10 cellular contexts compared by ENCODE assay signal in the genomic region with DNA sequence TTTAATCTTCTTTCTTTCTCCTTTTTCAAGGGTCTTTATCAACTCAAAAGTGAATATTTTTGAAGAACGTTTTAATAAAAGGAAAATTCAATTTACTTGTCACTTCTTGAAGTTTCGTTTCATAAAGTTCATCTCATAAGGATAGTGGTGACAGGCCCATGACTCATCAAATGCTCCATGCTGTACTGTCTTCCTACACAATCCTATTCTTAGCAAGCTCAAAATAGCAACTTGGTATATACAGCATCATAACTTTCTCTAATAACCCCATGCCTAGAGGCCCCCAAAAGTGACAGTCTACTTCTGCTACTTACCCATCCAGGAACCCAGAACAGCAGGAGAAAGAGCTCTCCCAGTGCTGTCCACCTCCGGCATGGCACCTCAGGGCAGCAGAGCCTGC. TPM values are rescaled to one million over a fixed set of nuclear protein-coding genes. Genes with fewer than 3 reads are reported as not detected.
DNase-seq lines count a peak whose midpoint lies in the region; ATAC-seq lines count a peak whose summit lies in the region.
"Had no signal": no experiment of that assay in that cellular context is flagged by ENCODE, and none has a peak within 500 bp of the region (broad histone marks: within the 10 kb centered on the region; RNA-seq: fewer than 3 reads in every experiment).

No MANE protein-coding gene starts in this region.

- H3K4me1 Mint-ChIP-seq in activated naive CD8-positive, alpha-beta T cell treated with anti-CD3 and anti-CD28 coated beads, Interleukin-2, amount 10 ng/mL, durations not matched to agents 7 days and 5 days = peaks cover 8% of the 10 kb centered on the region

- ATAC-seq in GM18870 (IDR thresholded peaks at IDR 0.05; ENCODE audit: unreplicated experiment) (peak; percentile 59), HG03442 (IDR thresholded peaks at IDR 0.05; ENCODE audit: unreplicated experiment) (peak; percentile 85)
- peak; percentile 45 for ATAC-seq in activated naive CD8-positive, alpha-beta T cell treated with anti-CD3 and anti-CD28 coated beads, Interleukin-2, amount 10 ng/mL, durations not matched to agents 7 days and 5 days (ENCODE audit: low read depth)

- DNase-seq in activated naive CD8-positive, alpha-beta T cell treated with anti-CD3 and anti-CD28 coated beads, Interleukin-2, amount 10 ng/mL, durations not matched to agents 7 days and 5 days = no peak
- peak; percentile 41 to 56 for DNase-seq in stimulated activated CD4-positive, alpha-beta T cell treated with anti-CD3 and anti-CD28 coated beads, Interleukin-2, amount 100 ng/mL, for 24 hours
- DNase-seq in GDM1 (lab: John Stamatoyannopoulos, UW) (no peak), NCI-H510A treated with DMSO at 0.1 percent for 48 hours (lab: John Stamatoyannopoulos, UW) (no peak), NCI-H2081 (lab: John Stamatoyannopoulos, UW) (no peak)
- DNase-seq: esophagus squamous epithelium, KBM-7, occipital lobe had no signal

- POLR2A ChIA-PET in activated naive CD8-positive, alpha-beta T cell treated with anti-CD3 and anti-CD28 coated beads, Interleukin-2, amount 10 ng/mL, durations not matched to agents 7 days and 5 days (lab: Charles Lee) = no interaction called here

- H3K9me3 Mint-ChIP-seq in activated naive CD8-positive, alpha-beta T cell treated with anti-CD3 and anti-CD28 coated beads, Interleukin-2, amount 10 ng/mL, durations not matched to agents 7 days and 5 days = no peaks in the 10 kb centered on the region

- H3K27ac Mint-ChIP-seq in activated naive CD8-positive, alpha-beta T cell treated with anti-CD3 and anti-CD28 coated beads, Interleukin-2, amount 10 ng/mL, durations not matched to agents 7 days and 5 days = peak overlapping the region; percentile 52

- no peaks in the 10 kb centered on the region for H3K36me3 Mint-ChIP-seq in activated naive CD8-positive, alpha-beta T cell treated with anti-CD3 and anti-CD28 coated beads, Interleukin-2, amount 10 ng/mL, durations not matched to agents 7 days and 5 days

- peaks cover 5% of the 10 kb centered on the region for H3K27me3 Mint-ChIP-seq in activated naive CD8-positive, alpha-beta T cell treated with anti-CD3 and anti-CD28 coated beads, Interleukin-2, amount 10 ng/mL, durations not matched to agents 7 days and 5 days

- no peak overlapping the region for H3K4me3 Mint-ChIP-seq in activated naive CD8-positive, alpha-beta T cell treated with anti-CD3 and anti-CD28 coated beads, Interleukin-2, amount 10 ng/mL, durations not matched to agents 7 days and 5 days

RNA-seq across cellular contexts. Expression of gene FBXO15, which starts 7.7 kb away (rescaled TPM):
- 1 to 10 TPM; 2.0 to 2.1 TPM for total RNA-seq in activated naive CD8-positive, alpha-beta T cell treated with anti-CD3 and anti-CD28 coated beads, Interleukin-2, amount 10 ng/mL, durations not matched to agents 7 days and 5 days

RNA-seq across cellular contexts. Expression of gene TIMM21, which starts 8.4 kb away (rescaled TPM):
- total RNA-seq in activated naive CD8-positive, alpha-beta T cell treated with anti-CD3 and anti-CD28 coated beads, Interleukin-2, amount 10 ng/mL, durations not matched to agents 7 days and 5 days = 10 to 100 TPM; 27.3 to 30.8 TPM

Comparison
In these comparisons a context has a peak if more than half of its experiments do, and no peak if none do; other contexts are left out.
1. DNase-seq: peak in stimulated activated CD4-positive, alpha-beta T cell treated with anti-CD3 and anti-CD28 coated beads, Interleukin-2, amount 100 ng/mL, for 24 hours (2 of 2); none in activated naive CD8-positive, alpha-beta T cell treated with anti-CD3 and anti-CD28 coated beads, Interleukin-2, amount 10 ng/mL, durations not matched to agents 7 days and 5 days (single experiment), GDM1 (single experiment), NCI-H510A treated with DMSO at 0.1 percent for 48 hours (single experiment) and NCI-H2081 (0 of 2).
2. Peak in every context shown above with its lines, with median percentiles within 50 percentile points of each other: ATAC-seq.